In the genomic region with DNA sequence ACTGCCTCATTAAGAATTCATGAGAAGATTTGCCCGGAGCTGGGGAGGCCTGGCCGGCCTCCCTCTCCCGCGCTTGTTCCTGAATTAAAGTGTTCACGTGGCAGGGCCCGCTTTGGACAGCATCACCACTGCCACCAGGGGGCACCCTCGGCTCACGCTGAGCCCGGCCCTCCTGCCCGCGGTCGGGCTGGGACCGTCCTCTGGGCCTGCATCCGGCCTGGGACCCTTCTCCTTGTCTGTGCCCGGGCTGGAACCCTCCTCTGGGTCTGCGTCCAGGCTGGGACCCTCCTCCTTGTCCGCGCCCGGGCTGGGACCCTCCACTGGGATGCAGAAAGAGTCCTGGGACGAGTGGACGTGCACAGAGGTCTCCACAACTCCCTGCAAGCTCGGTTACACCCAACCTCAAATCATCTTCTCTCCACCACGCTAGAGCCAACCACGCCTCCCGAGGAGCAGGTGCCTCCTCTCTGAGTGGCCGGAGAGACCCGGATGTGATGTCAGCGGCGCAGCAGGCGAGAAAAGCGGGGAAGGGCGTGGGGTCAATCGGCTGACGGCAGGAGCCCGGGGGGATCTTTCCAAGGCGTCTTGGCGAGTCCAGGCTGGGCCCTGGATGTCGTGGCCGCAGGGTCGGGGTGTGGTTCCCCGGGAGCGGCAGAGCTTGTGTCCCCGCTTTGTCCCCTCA, we compare ENCODE assay signal across 8 cellular contexts. TPM values are rescaled to one million over a fixed set of nuclear protein-coding genes. Genes with fewer than 3 reads are reported as not detected.
A peak's percentile ranks its signal among the peaks of the same experiment; 100 is the strongest.
DNase-seq lines count a peak whose midpoint lies in the region; ATAC-seq and TF ChIP-seq lines count a peak whose summit lies in the region.

No MANE protein-coding gene starts in this region.

- peaks cover 3% of the 10 kb centered on the region in 2 donors for H3K4me1 ChIP-seq in neuronal stem cell (ENCODE audit: control insufficient read depth in 2 of 2, insufficient read depth in 1 of 2, low read depth in 1 of 2, low read length in 2 of 2)
- no peaks in the 10 kb centered on the region for H3K4me1 ChIP-seq in suprapubic skin

- H3K79me1 ChIP-seq in neuronal stem cell (ENCODE audit: low read depth, low read length) = no peaks in the 10 kb centered on the region

- H3K4me3 ChIP-seq in neuronal stem cell (ENCODE audit: low read length in 2 of 2) (no peak overlapping the region), suprapubic skin (no peak overlapping the region)

- TF ChIP-seq CTCF in suprapubic skin (IDR thresholded peaks at IDR 0.05) = peak; percentile 80 to 85

- peak overlapping the region; percentile 1 for H3K23ac ChIP-seq in neuronal stem cell (ENCODE audit: low read depth, low read length, poor library complexity)

- no peak overlapping the region for H3K27ac ChIP-seq in neuronal stem cell (replicated peaks; ENCODE audit: low read length)
- H3K27ac ChIP-seq in suprapubic skin = no peak overlapping the region

- no peak for TF ChIP-seq EP300 in suprapubic skin (IDR thresholded peaks at IDR 0.05)

- H4K91ac ChIP-seq in neuronal stem cell (ENCODE audit: low read depth, low read length, poor library complexity) = no peak overlapping the region

- H3K4me2 ChIP-seq in neuronal stem cell (ENCODE audit: insufficient read depth, low read length, poor library complexity, severe bottlenecking) = no peak overlapping the region

- H2AFZ ChIP-seq in neuronal stem cell (ENCODE audit: low read length) = peak overlapping the region; percentile 57

- H2AK5ac ChIP-seq in neuronal stem cell (ENCODE audit: low read depth, low read length) = peak overlapping the region; percentile 31

- peak; percentile 61 for ATAC-seq in GM19463 (IDR thresholded peaks at IDR 0.05; ENCODE audit: unreplicated experiment)
- peak; percentile 86 for ATAC-seq in esophagus mucosa

- H3K14ac ChIP-seq in neuronal stem cell (ENCODE audit: low read length) = no peak overlapping the region

- peak overlapping the region; percentile 73 for H2BK120ac ChIP-seq in neuronal stem cell (ENCODE audit: low read depth, low read length)

- WGBS in neuronal stem cell (ENCODE audit: extremely low coverage in 2 of 2, insufficient read length in 2 of 2, insufficient replicate concordance in 1 of 2), 2 donors = no CpG with 5 or more reads among the region's 43 CpGs
- 74% methylated on average over 31 of the region's 43 CpGs for WGBS in suprapubic skin

- peak overlapping the region; percentile 31 for H3K18ac ChIP-seq in neuronal stem cell (ENCODE audit: low read length)

- no peak overlapping the region for H2BK5ac ChIP-seq in neuronal stem cell (ENCODE audit: low read length)

- peak overlapping the region; percentile 95 for H4K8ac ChIP-seq in neuronal stem cell (ENCODE audit: low read depth, low read length)

- H3K27me3 ChIP-seq in neuronal stem cell (ENCODE audit: control insufficient read depth in 3 of 3, insufficient read depth in 3 of 3, low read depth in 1 of 3, low read length in 3 of 3) = no peaks in the 10 kb centered on the region
- peaks cover 8% of the 10 kb centered on the region for H3K27me3 ChIP-seq in suprapubic skin

- H2BK12ac ChIP-seq in neuronal stem cell (ENCODE audit: low read length) = peak overlapping the region; percentile 60

- no peak overlapping the region for H3K9ac ChIP-seq in neuronal stem cell (ENCODE audit: low read depth, low read length, poor library complexity)

- no peak overlapping the region for H3K4ac ChIP-seq in neuronal stem cell (ENCODE audit: low read length)

- peak; percentile 89 for DNase-seq in AG20443 (ENCODE audit: low spot score)
- peak; percentile 47 for DNase-seq in NCI-H526 treated with DMSO at 0.1 percent for 48 hours (lab: John Stamatoyannopoulos, UW)
- DNase-seq in activated CD8-positive, alpha-beta memory T cell treated with anti-CD3 and anti-CD28 coated beads, Interleukin-2, amount 50 U/mL, for 24 hours (ENCODE audit: extremely low read depth) = peak; percentile 4
- peak; percentile 52 for DNase-seq in neuronal stem cell (ENCODE audit: low spot score)
- peak; percentile 80 to 82 for DNase-seq in suprapubic skin (ENCODE audit: low spot score in 2 of 2)
- DNase-seq in D341Med (ENCODE audit: low spot score) = no peak

- TF ChIP-seq POLR2A in suprapubic skin (IDR thresholded peaks at IDR 0.05) = no peak

- H3K36me3 ChIP-seq in neuronal stem cell (replicated peaks in 1 of 2; ENCODE audit: control insufficient read depth in 2 of 2, insufficient read depth in 2 of 2, low read length in 2 of 2) = no peaks in the 10 kb centered on the region
- H3K36me3 ChIP-seq in suprapubic skin = no peaks in the 10 kb centered on the region

- no peak overlapping the region for H2BK15ac ChIP-seq in neuronal stem cell (ENCODE audit: low read length)

- H3K9me3 ChIP-seq in neuronal stem cell (replicated peaks in 1 of 2; ENCODE audit: control insufficient read depth in 2 of 2, insufficient read depth in 1 of 2, low read depth in 1 of 2, low read length in 2 of 2) (peaks cover 0 to 9% of the 10 kb centered on the region in 2 donors), suprapubic skin (no peaks in the 10 kb centered on the region)

RNA-seq across cellular contexts. Expression of a gene that starts 50.9 kb away (rescaled TPM):
- total RNA-seq in esophagus mucosa (0.44 TPM), suprapubic skin (10 to 100 TPM in 2 of 4 donors, 1 to 10 TPM in 2; 6.0 to 19.9 (median 10.0) TPM)
- 0.46 TPM for polyA plus RNA-seq in neuronal stem cell (2013, experiment 1 of 2)
- polyA plus RNA-seq in neuronal stem cell (2013, experiment 2 of 2) = 0.51 TPM
